Comparison of ENCODE assay signal across 7 cellular contexts in genomic region chr5:11719888-11720481, GRCh38.
DNase-seq lines count a peak whose midpoint lies in the region; ATAC-seq and TF ChIP-seq lines count a peak whose summit lies in the region.

No MANE protein-coding gene starts in this region.

- H3K27me3 ChIP-seq in foreskin keratinocyte, result no peaks in the 10 kb centered on the region

- intact Hi-C loops in posterior vena cava (cut with DNase I), result loop anchor here in 1 of 2 donors (5.0 kb wide), 1 partner anchor 1418 kb away; no protein-coding TSS in a partner anchor

- peak; percentile 0 for DNase-seq in LHCN-M2 (ENCODE audit: low read depth)
- peak; percentile 47 to 76 for DNase-seq in SHP77 (lab: John Stamatoyannopoulos, UW)
- peak; percentile 8 to 12 for DNase-seq in foreskin keratinocyte
- peak; percentile 82 for DNase-seq in putamen (ENCODE audit: low spot score)
- DNase-seq in posterior vena cava (ENCODE audit: low spot score), result no peak

- no peak overlapping the region for H3K27ac ChIP-seq in foreskin keratinocyte

- no peaks in the 10 kb centered on the region for H3K4me1 ChIP-seq in foreskin keratinocyte

- TF ChIP-seq CTCF in foreskin keratinocyte (conservative IDR thresholded peaks at IDR 0.05), result peak; percentile 53

- ATAC-seq in GM18519 (IDR thresholded peaks at IDR 0.05; ENCODE audit: low FRiP score, unreplicated experiment), result peak; percentile 68
- ATAC-seq in foreskin keratinocyte, result peak; percentile 45
- ATAC-seq in GM19463 (IDR thresholded peaks at IDR 0.05; ENCODE audit: unreplicated experiment), result no peak
